8 cellular contexts compared by ENCODE assay signal in genomic region chr3:47475570-47476329, GRCh38. TPM values are rescaled to one million over a fixed set of nuclear protein-coding genes. Genes with fewer than 3 reads are reported as not detected.
DNase-seq lines count a peak whose midpoint lies in the region; ATAC-seq, FAIRE-seq and TF ChIP-seq lines count a peak whose summit lies in the region.

TSS of gene SCAP (minus strand) at chr3:47475941. CDS start at chr3:47442993, 32,948 bp downstream.

- intact Hi-C loops in heart left ventricle (cut with DNase I): loop anchor here in 9 of 10 donors (1.0 to 5.0 kb wide), 6 partner anchors 53 to 93 kb away; partner anchors contain the start of gene PTPN23 (in 1 of the 9)
- intact Hi-C loops in posterior cingulate gyrus (cut with DNase I): loop anchor here (1.0 to 2.0 kb wide), 4 partner anchors 35 to 95 kb away; partner anchors contain the start of genes ELP6 and PTPN23

- H3K4me3 Mint-ChIP-seq in T-cell (peak within 1 kb of the TSS; percentile 88 to 97 (median 93)), type B pancreatic cell (peak within 1 kb of the TSS; percentile 94)

- H3K27ac Mint-ChIP-seq in T-cell (peak within 1 kb of the TSS; percentile 87 to 91), type B pancreatic cell (peak within 1 kb of the TSS; percentile 96)

- TF ChIP-seq CTCF in heart left ventricle (IDR thresholded peaks at IDR 0.05) (peak; percentile 89 to 98 (median 96)), type B pancreatic cell (conservative IDR thresholded peaks at IDR 0.05) (peak; percentile 98)

- H3K9me3 ChIP-seq in heart left ventricle: no peaks in the 10 kb centered on the region

- peaks cover 32 to 41% (median 39%) of the 10 kb centered on the region in 3 donors for H3K4me1 Mint-ChIP-seq in T-cell
- H3K4me1 Mint-ChIP-seq in type B pancreatic cell (ENCODE audit: unreplicated experiment): peaks cover 22% of the 10 kb centered on the region

- H3K4me1 ChIP-seq in heart left ventricle: peaks cover 0 to 30% (median 16%) of the 10 kb centered on the region in 12 donors

- WGBS in adipose tissue, 3 donors: 2 to 4% (median 2%) methylated on average over 49 to 88 of the region's 88 CpGs
- 3 to 10% (median 6%) methylated on average over 28 to 88 of the region's 88 CpGs for WGBS in heart left ventricle, 4 donors

- DNase-seq in GM12892 (ENCODE audit: insufficient read length): peak; percentile 86
- DNase-seq in NCI-H1105 treated with DMSO at 0.1 percent for 48 hours (lab: John Stamatoyannopoulos, UW): peak; percentile 68
- DNase-seq in T-cell: peak; percentile 86 to 97 (median 93)
- DNase-seq in heart left ventricle: peak; percentile 93 to 97 (median 95)
- DNase-seq in posterior cingulate gyrus: peak; percentile 83 to 99 (median 89)
- DNase-seq in type B pancreatic cell (ENCODE audit: extremely low spot score, unreplicated experiment): peak; percentile 96

- no peaks in the 10 kb centered on the region for H3K36me3 Mint-ChIP-seq in T-cell
- H3K36me3 Mint-ChIP-seq in type B pancreatic cell: no peaks in the 10 kb centered on the region

- H3K27me3 ChIP-seq in heart left ventricle: no peaks in the 10 kb centered on the region

- CTCF ChIA-PET in T-cell (lab: Charles Lee): interaction anchor here (0.6 to 2.2 kb wide), 4 partner anchors 43 to 310 kb away, joined by 3 to 17 read pairs (median 5); no protein-coding TSS in a partner anchor

- H3K27ac ChIP-seq in adipose tissue (ENCODE audit: low read depth, low read length): no peak within 1 kb of the TSS
- peak within 1 kb of the TSS; percentile 54 to 93 (median 85) for H3K27ac ChIP-seq in heart left ventricle

- TF ChIP-seq POLR2A in GM12892 (IDR thresholded peaks at IDR 0.05; ENCODE audit: low read depth, low read length) (peak; percentile 32; the same call in 1 of the 2 replicates), heart left ventricle (IDR thresholded peaks at IDR 0.05) (peak in 1 of 2 donors; percentile 76)

- H3K9me3 Mint-ChIP-seq in T-cell (no peaks in the 10 kb centered on the region), type B pancreatic cell (no peaks in the 10 kb centered on the region)

- H3K4me3 ChIP-seq in heart left ventricle: peak within 1 kb of the TSS; percentile 69 to 100 (median 95)

- H3K27me3 Mint-ChIP-seq in T-cell (no peaks in the 10 kb centered on the region), type B pancreatic cell (no peaks in the 10 kb centered on the region)

- no peaks in the 10 kb centered on the region for H3K36me3 ChIP-seq in heart left ventricle

- FAIRE-seq in GM12892 (lab: Jason Lieb, UNC): peak; percentile 99

- POLR2A ChIA-PET in T-cell (lab: Charles Lee): no interaction called here

- peak; percentile 92 for ATAC-seq in HG02759 (IDR thresholded peaks at IDR 0.05; ENCODE audit: unreplicated experiment)
- ATAC-seq in T-cell (replicated peaks in 1 of 4): peak; percentile 92 to 95 (median 94)
- ATAC-seq in heart left ventricle: peak; percentile 91 to 97 (median 97)

RNA-seq across cellular contexts. Expression of gene SCAP, which starts in this region (rescaled TPM):
- polyA plus RNA-seq in GM12892 (2012; ENCODE audit: missing spikeins): 18.5 TPM
- total RNA-seq in T-cell: 100 to 1,000 TPM in 2 of 5 donors, 10 to 100 TPM in 3; 86.6 to 108 (median 95.3) TPM
- 10 to 100 TPM; 26.4 to 46.5 (median 29.1) TPM for polyA plus RNA-seq in adipose tissue
- 10 to 100 TPM; 37.2 to 71.6 (median 41.8) TPM for total RNA-seq in heart left ventricle
- polyA plus RNA-seq in heart left ventricle: 10 to 100 TPM; 36.8 to 55.5 TPM
- 77.5 and 106 TPM in 2 replicates for total RNA-seq in type B pancreatic cell (ENCODE audit: low replicate concordance)
